ENCODE assay signal across 2 cellular contexts in the genomic region with DNA sequence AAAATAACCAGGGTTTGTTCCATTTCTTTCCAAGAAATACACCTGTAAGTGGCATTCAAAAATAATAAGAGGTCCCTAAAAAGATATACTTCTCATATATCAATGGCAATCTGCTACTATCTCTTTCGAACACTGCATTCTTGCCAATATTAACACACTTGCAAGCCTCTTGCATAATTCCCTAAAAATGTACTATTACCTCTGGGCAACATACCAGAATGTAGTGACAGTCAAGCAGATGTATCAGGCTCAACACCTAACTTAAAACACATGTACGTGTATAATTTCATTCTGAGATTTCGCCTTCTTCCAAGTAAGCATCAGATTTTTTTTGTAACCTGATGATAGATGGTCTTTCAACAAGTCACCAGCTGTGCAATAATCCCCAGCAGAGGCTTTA.
TF ChIP-seq lines count a peak whose summit lies in the region.

No MANE protein-coding gene starts in this region.

TF ChIP-seq in liver, 16 proteins besides CTCF, POLR2A, EP300 and RAD21:
- TF ChIP-seq, protein P1, sequence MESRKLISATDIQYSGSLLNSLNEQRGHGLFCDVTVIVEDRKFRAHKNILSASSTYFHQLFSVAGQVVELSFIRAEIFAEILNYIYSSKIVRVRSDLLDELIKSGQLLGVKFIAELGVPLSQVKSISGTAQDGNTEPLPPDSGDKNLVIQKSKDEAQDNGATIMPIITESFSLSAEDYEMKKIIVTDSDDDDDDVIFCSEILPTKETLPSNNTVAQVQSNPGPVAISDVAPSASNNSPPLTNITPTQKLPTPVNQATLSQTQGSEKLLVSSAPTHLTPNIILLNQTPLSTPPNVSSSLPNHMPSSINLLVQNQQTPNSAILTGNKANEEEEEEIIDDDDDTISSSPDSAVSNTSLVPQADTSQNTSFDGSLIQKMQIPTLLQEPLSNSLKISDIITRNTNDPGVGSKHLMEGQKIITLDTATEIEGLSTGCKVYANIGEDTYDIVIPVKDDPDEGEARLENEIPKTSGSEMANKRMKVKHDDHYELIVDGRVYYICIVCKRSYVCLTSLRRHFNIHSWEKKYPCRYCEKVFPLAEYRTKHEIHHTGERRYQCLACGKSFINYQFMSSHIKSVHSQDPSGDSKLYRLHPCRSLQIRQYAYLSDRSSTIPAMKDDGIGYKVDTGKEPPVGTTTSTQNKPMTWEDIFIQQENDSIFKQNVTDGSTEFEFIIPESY (IDR thresholded peaks at IDR 0.05) = no peak
- no peak for TF ChIP-seq FOXA1 (IDR thresholded peaks at IDR 0.05)
- no peak for TF ChIP-seq SP1 (IDR thresholded peaks at IDR 0.05)
- TF ChIP-seq JUND (IDR thresholded peaks at IDR 0.05) = no peak
- no peak for TF ChIP-seq HNF4G (IDR thresholded peaks at IDR 0.05)
- no peak for TF ChIP-seq EGR1 (IDR thresholded peaks at IDR 0.05; ENCODE audit: low read depth in 2 of 2)
- TF ChIP-seq YY1 (IDR thresholded peaks at IDR 0.05) = no peak
- TF ChIP-seq NR2F2 (IDR thresholded peaks at IDR 0.05) = no peak
- TF ChIP-seq, protein P2, sequence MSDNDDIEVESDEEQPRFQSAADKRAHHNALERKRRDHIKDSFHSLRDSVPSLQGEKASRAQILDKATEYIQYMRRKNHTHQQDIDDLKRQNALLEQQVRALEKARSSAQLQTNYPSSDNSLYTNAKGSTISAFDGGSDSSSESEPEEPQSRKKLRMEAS (IDR thresholded peaks at IDR 0.05) = peak; percentile 21
- no peak for TF ChIP-seq GABPA (IDR thresholded peaks at IDR 0.05 in 1 of 2, conservative IDR thresholded peaks at IDR 0.05 in 1 of 2)
- no peak for TF ChIP-seq TAF1 (conservative IDR thresholded peaks at IDR 0.05)
- TF ChIP-seq HNF4A (conservative IDR thresholded peaks at IDR 0.05) = peak in 1 of 2 donors; percentile 14

TF ChIP-seq in HepG2, 621 proteins besides CTCF, POLR2A, EP300 and RAD21 (continued from another document):
- TF ChIP-seq ZNF788 (CRISPR knock-in tag; IDR thresholded peaks at IDR 0.05; ENCODE audit: borderline replicate concordance) = no peak
- TF ChIP-seq ZNF530 (CRISPR knock-in tag; IDR thresholded peaks at IDR 0.05; ENCODE audit: low read depth) = no peak
- no peak for TF ChIP-seq CENPT (CRISPR knock-in tag; IDR thresholded peaks at IDR 0.05; ENCODE audit: low read depth)
- no peak for TF ChIP-seq THYN1 (CRISPR knock-in tag; IDR thresholded peaks at IDR 0.05; ENCODE audit: borderline replicate concordance, low read depth)
